16 cellular contexts compared by ENCODE assay signal in the genomic region with DNA sequence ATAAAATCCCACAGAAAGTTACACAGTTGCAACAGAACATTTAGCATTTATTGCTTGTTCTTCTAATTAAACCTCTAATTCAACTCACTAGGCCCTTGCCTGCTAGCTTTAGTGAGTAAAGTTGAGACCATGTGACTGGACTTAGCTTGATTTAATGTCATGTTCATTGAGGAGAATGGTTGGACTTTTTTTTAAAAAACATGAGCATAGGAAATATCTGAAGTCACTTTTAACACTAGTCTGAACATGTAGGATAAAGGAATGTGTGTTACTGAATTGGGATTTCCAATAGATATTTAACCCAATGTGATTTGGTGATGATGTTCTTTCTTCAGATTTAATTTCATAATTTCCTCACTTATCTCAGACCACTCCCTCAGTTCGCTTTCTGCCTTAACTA. TPM values are rescaled to one million over a fixed set of nuclear protein-coding genes. Genes with fewer than 3 reads are reported as not detected.
DNase-seq lines count a peak whose midpoint lies in the region; ATAC-seq, FAIRE-seq and TF ChIP-seq lines count a peak whose summit lies in the region.
"Had no signal": no experiment of that assay in that cellular context is flagged by ENCODE, and none has a peak within 500 bp of the region (broad histone marks: within the 10 kb centered on the region; RNA-seq: fewer than 3 reads in every experiment).

No MANE protein-coding gene starts in this region.

- peak overlapping the region in 3 of 4 donors; percentile 71 to 88 (median 78) for H3K4me3 Mint-ChIP-seq in CD4-positive, CD25-positive, alpha-beta regulatory T cell
- H3K4me3 Mint-ChIP-seq in activated B cell treated with CpG ODN at 0.5 μM for 24 hours: no peak overlapping the region

- H2AFZ ChIP-seq in keratinocyte (ENCODE audit: control insufficient read depth, low read length) (peak overlapping the region; percentile 57), PC-9 (no peak overlapping the region)

- peaks cover 17 to 32% (median 24%) of the 10 kb centered on the region in 4 donors for H3K4me1 Mint-ChIP-seq in CD4-positive, CD25-positive, alpha-beta regulatory T cell
- peaks cover 28% of the 10 kb centered on the region for H3K4me1 Mint-ChIP-seq in activated B cell treated with CpG ODN at 0.5 μM for 24 hours

- FAIRE-seq in G401.6 (lab: Jason Lieb, UNC) (peak; percentile 98), keratinocyte (lab: Jason Lieb, UNC) (no peak)

- peak overlapping the region; percentile 29 for H3K4me2 ChIP-seq in keratinocyte (ENCODE audit: control insufficient read depth, extremely low read depth, insufficient read depth, low read depth, low read length)
- no peak overlapping the region for H3K4me2 ChIP-seq in PC-9

- no peaks in the 10 kb centered on the region for H3K9me2 ChIP-seq in PC-9 (ENCODE audit: insufficient read depth)

- peaks cover 0 to 1% (median 0%) of the 10 kb centered on the region in 7 donors for H3K9me3 Mint-ChIP-seq in CD4-positive, CD25-positive, alpha-beta regulatory T cell
- H3K9me3 Mint-ChIP-seq in activated B cell treated with CpG ODN at 0.5 μM for 24 hours: no peaks in the 10 kb centered on the region

- no peaks in the 10 kb centered on the region for H3K36me3 ChIP-seq in CD4-positive, CD25-positive, alpha-beta regulatory T cell (ENCODE audit: control insufficient read depth, insufficient read depth, low read length)
- no peaks in the 10 kb centered on the region for H3K36me3 ChIP-seq in keratinocyte (ENCODE audit: control insufficient read depth in 2 of 2, extremely low read depth in 1 of 2, insufficient read depth in 2 of 2, low read length in 2 of 2)
- no peaks in the 10 kb centered on the region for H3K36me3 ChIP-seq in PC-9 (ENCODE audit: low read depth)
- H3K36me3 ChIP-seq: colonic mucosa, ovary, SJSA1, vagina had no signal

- intact Hi-C loops in activated B cell treated with CpG ODN at 0.5 μM for 24 hours (cut with micrococcal nuclease): loop anchor here (2.0 kb wide), 1 partner anchor 75 kb away; no protein-coding TSS in a partner anchor
- intact Hi-C loops in PC-9 (cut with micrococcal nuclease; ENCODE audit: unreplicated experiment): no loop called here

- CTCF ChIA-PET in activated B cell treated with CpG ODN at 0.5 μM for 24 hours (lab: Charles Lee): interaction anchor here (1.2 to 1.6 kb wide), 5 partner anchors 24 to 263 kb away, joined by 3 to 6 read pairs (median 5); no protein-coding TSS in a partner anchor
- CTCF ChIA-PET in PC-9 (lab: Charles Lee): no interaction called here

- no peak for ATAC-seq in CD4-positive, CD25-positive, alpha-beta regulatory T cell (ENCODE audit: low read depth in 2 of 2)
- ATAC-seq in activated B cell treated with CpG ODN at 0.5 μM for 24 hours (ENCODE audit: low read depth): no peak

- peaks cover 15% of the 10 kb centered on the region; the same call in 1 of the 2 replicates for H3F3A ChIP-seq in PC-9 (ENCODE audit: insufficient read depth, low read depth)

- H3K36me3 Mint-ChIP-seq in CD4-positive, CD25-positive, alpha-beta regulatory T cell: no peaks in the 10 kb centered on the region
- H3K36me3 Mint-ChIP-seq in activated B cell treated with CpG ODN at 0.5 μM for 24 hours (ENCODE audit: low read depth): no peaks in the 10 kb centered on the region

- TF ChIP-seq CTCF in activated B cell treated with CpG ODN at 0.5 μM for 24 hours (IDR thresholded peaks at IDR 0.05) (no peak), keratinocyte (optimal IDR thresholded peaks at IDR 0.05 in 1 of 3, IDR thresholded peaks at IDR 0.05 in 1 of 3, conservative IDR thresholded peaks at IDR 0.05 in 1 of 3; ENCODE audit: extremely low read depth in 1 of 3, insufficient read depth in 2 of 3, low read length in 3 of 3) (no peak), PC-9 (conservative IDR thresholded peaks at IDR 0.05) (no peak)

- no peaks in the 10 kb centered on the region for H3K27me3 ChIP-seq in CD4-positive, CD25-positive, alpha-beta regulatory T cell (ENCODE audit: control insufficient read depth, insufficient read depth, low read length)
- H3K27me3 ChIP-seq in keratinocyte (ENCODE audit: control insufficient read depth, extremely low read depth, insufficient read depth, low read length) (no peaks in the 10 kb centered on the region), PC-9 (ENCODE audit: insufficient read depth, low read depth) (no peaks in the 10 kb centered on the region)
- H3K27me3 ChIP-seq: colonic mucosa, ovary, SJSA1, vagina had no signal

- H3K27ac Mint-ChIP-seq in CD4-positive, CD25-positive, alpha-beta regulatory T cell: peak overlapping the region; percentile 78 to 95 (median 88)
- peak overlapping the region; percentile 79 for H3K27ac Mint-ChIP-seq in activated B cell treated with CpG ODN at 0.5 μM for 24 hours

- POLR2A ChIA-PET in activated B cell treated with CpG ODN at 0.5 μM for 24 hours (lab: Charles Lee) (interaction anchor here (1.2 to 5.0 kb wide), 8 partner anchors 16 to 303 kb away, joined by 4 to 75 read pairs (median 6); a partner anchor contains a TSS), PC-9 (lab: Charles Lee; ENCODE audit: unreplicated experiment) (no interaction called here)

- no peaks in the 10 kb centered on the region for H3K9me1 ChIP-seq in keratinocyte (ENCODE audit: control insufficient read depth, extremely low read depth, insufficient read depth, low read length)

- no peaks in the 10 kb centered on the region for H3K27me3 Mint-ChIP-seq in CD4-positive, CD25-positive, alpha-beta regulatory T cell
- no peaks in the 10 kb centered on the region for H3K27me3 Mint-ChIP-seq in activated B cell treated with CpG ODN at 0.5 μM for 24 hours

- H3K9me3 ChIP-seq in CD4-positive, CD25-positive, alpha-beta regulatory T cell (ENCODE audit: control insufficient read depth in 2 of 2, low read length in 2 of 2): no peaks in the 10 kb centered on the region
- H3K9me3 ChIP-seq in keratinocyte (ENCODE audit: control insufficient read depth, low read depth, low read length): no peaks in the 10 kb centered on the region
- H3K9me3 ChIP-seq in PC-9 (ENCODE audit: insufficient read depth, low read depth): no peaks in the 10 kb centered on the region
- H3K9me3 ChIP-seq: colonic mucosa, mucosa of descending colon, ovary, SJSA1, vagina had no signal

- no TSS peak for BruUV-seq in PC-9 (replicated peaks; lab: Mats Ljungman, UMichigan)

- H3K27ac ChIP-seq in CD4-positive, CD25-positive, alpha-beta regulatory T cell (ENCODE audit: insufficient read depth, low read length, poor library complexity, severe bottlenecking): peak overlapping the region; percentile 80
- H3K27ac ChIP-seq in keratinocyte (ENCODE audit: control insufficient read depth, insufficient read depth, low read length) (no peak overlapping the region), PC-9 (no peak overlapping the region)
- H3K27ac ChIP-seq: colonic mucosa, ovary, SJSA1, vagina had no signal

- no peak overlapping the region for H3K9ac ChIP-seq in keratinocyte (ENCODE audit: control insufficient read depth, extremely low read depth, insufficient read depth, low read length)

- no peaks in the 10 kb centered on the region for H4K20me1 ChIP-seq in keratinocyte (ENCODE audit: control insufficient read depth, extremely low read depth, insufficient read depth, low read length)
- H4K20me1 ChIP-seq in PC-9 (ENCODE audit: insufficient read depth): no peaks in the 10 kb centered on the region

- dilution Hi-C loops in keratinocyte (cut with MboI; ENCODE audit: extremely low pct_ligation_motif_present, low sequenced_read_pairs): no loop called here

- H3K4me1 ChIP-seq in CD4-positive, CD25-positive, alpha-beta regulatory T cell (ENCODE audit: control insufficient read depth, insufficient read depth, low read length, poor library complexity, severe bottlenecking): peaks cover 21% of the 10 kb centered on the region
- H3K4me1 ChIP-seq in keratinocyte (ENCODE audit: control insufficient read depth, extremely low read depth, insufficient read depth, low read length) (peaks cover 11% of the 10 kb centered on the region), PC-9 (replicated peaks; ENCODE audit: insufficient read depth) (peaks cover 29% of the 10 kb centered on the region)
- H3K4me1 ChIP-seq: colonic mucosa, SJSA1, vagina had no signal

- no peaks in the 10 kb centered on the region for H3K79me2 ChIP-seq in keratinocyte (ENCODE audit: control insufficient read depth, insufficient read depth, low read length)
- no peaks in the 10 kb centered on the region for H3K79me2 ChIP-seq in PC-9 (ENCODE audit: low read depth)

- DNase-seq in CD4-positive, CD25-positive, alpha-beta regulatory T cell: peak in 1 of 3 donors; percentile 5
- DNase-seq in activated B cell treated with CpG ODN at 0.5 μM for 24 hours (no peak), keratinocyte (ENCODE audit: low read depth, low spot score) (no peak), PC-9 (no peak), superior temporal gyrus (ENCODE audit: extremely low spot score) (no peak)
- no peak for DNase-seq in central memory CD4-positive, alpha-beta T cell
- DNase-seq: amniotic stem cell, colonic mucosa, KG1, kidney glomerular epithelial cell, NCI-H1436 treated with DMSO at 0.1 percent for 48 hours, ovary had no signal

- H3K4me3 ChIP-seq in CD4-positive, CD25-positive, alpha-beta regulatory T cell (ENCODE audit: low read depth, low read length): peak overlapping the region; percentile 77
- H3K4me3 ChIP-seq in keratinocyte (ENCODE audit: control insufficient read depth in 2 of 3, extremely low read depth in 1 of 3, insufficient read depth in 2 of 3, low read depth in 1 of 3, low read length in 3 of 3): no peak overlapping the region
- no peak overlapping the region for H3K4me3 ChIP-seq in PC-9
- H3K4me3 ChIP-seq: colonic mucosa, mucosa of descending colon, ovary, SJSA1, vagina had no signal

RNA-seq across cellular contexts. Expression of a gene that starts 24.6 kb away (rescaled TPM):
- total RNA-seq in CD4-positive, CD25-positive, alpha-beta regulatory T cell: 88.1 TPM
- polyA plus RNA-seq in CD4-positive, CD25-positive, alpha-beta regulatory T cell: 10 to 100 TPM; 12.6 to 36.7 (median 23.7) TPM
- 32.4 and 37.4 TPM in 2 replicates for total RNA-seq in activated B cell treated with CpG ODN at 0.5 μM for 24 hours
- 2.8 to 3.4 TPM (median 3.2 TPM) in 3 replicates for polyA plus RNA-seq in keratinocyte
- polyA plus RNA-seq in keratinocyte (2011; ENCODE audit: low read depth): 7.4 TPM
- polyA plus RNA-seq in keratinocyte (2011; cell fraction: cytosol; rRNA removed): 2.6 and 4.1 TPM in 2 replicates
- polyA plus RNA-seq in keratinocyte (2011; cell fraction: nucleus; rRNA removed): 5.6 and 5.7 TPM in 2 replicates
- polyA plus RNA-seq in keratinocyte (2012; ENCODE audit: low replicate concordance): 1.6 and 5.6 TPM in 2 replicates
- polyA minus RNA-seq in keratinocyte: 0.56 to 5.2 TPM (median 3.3 TPM) in 3 replicates
- 9.4 TPM for polyA minus RNA-seq in keratinocyte (2011; cell fraction: cytosol; rRNA and poly(A)+ RNA removed)
- 4.3 and 14.9 TPM in 2 replicates for polyA minus RNA-seq in keratinocyte (2011; cell fraction: nucleus; rRNA and poly(A)+ RNA removed)
- total RNA-seq in PC-9 (2021): 34.3 and 42.1 TPM in 2 replicates
